ENCODE assay signal across 13 cellular contexts in genomic region chr9:274101-274500, GRCh38. TPM values are rescaled to one million over a fixed set of nuclear protein-coding genes. Genes with fewer than 3 reads are reported as not detected.
DNase-seq lines count a peak whose midpoint lies in the region; ATAC-seq and TF ChIP-seq lines count a peak whose summit lies in the region.
"Had no signal": no experiment of that assay in that cellular context is flagged by ENCODE, and none has a peak within 500 bp of the region (broad histone marks: within the 10 kb centered on the region; RNA-seq: fewer than 3 reads in every experiment).

No MANE protein-coding gene starts in this region.

- TF ChIP-seq POLR2A in upper lobe of left lung (IDR thresholded peaks at IDR 0.05) = no peak

- no peaks in the 10 kb centered on the region for H3K9me2 ChIP-seq in OCI-LY7 (ENCODE audit: insufficient read depth, low read length)

- no peaks in the 10 kb centered on the region for H3K27me3 ChIP-seq in upper lobe of left lung
- H3K27me3 ChIP-seq: ascending aorta, ovary had no signal

- H3K4me2 ChIP-seq in OCI-LY7 (ENCODE audit: low read length) = peak overlapping the region; percentile 85

- no peaks in the 10 kb centered on the region for H3K27me3 Mint-ChIP-seq in activated T-cell treated with anti-CD3 and anti-CD28 coated beads, Interleukin-2, amount 50 U/mL, for 72 hours (ENCODE audit: low read depth)
- H3K27me3 Mint-ChIP-seq in effector memory CD8-positive, alpha-beta T cell = no peaks in the 10 kb centered on the region
- no peaks in the 10 kb centered on the region for H3K27me3 Mint-ChIP-seq in chondrocyte (ENCODE audit: low read depth)
- H3K27me3 Mint-ChIP-seq: type B pancreatic cell had no signal

- H3K4me1 ChIP-seq in OCI-LY7 (ENCODE audit: insufficient read depth, low read length, poor library complexity, severe bottlenecking) (peaks cover 34% of the 10 kb centered on the region), upper lobe of left lung (peaks cover 0 to 10% (median 3%) of the 10 kb centered on the region in 4 donors)
- H3K4me1 ChIP-seq: ascending aorta had no signal

- POLR2A ChIA-PET in OCI-LY7 (lab: Charles Lee) = interaction anchor here (0.9 to 3.5 kb wide), 3 partner anchors 19 to 59 kb away, joined by 3 to 14 read pairs (median 4); partner anchors contain the start of gene DOCK8

- WGBS in upper lobe of left lung, 2 donors = 78 to 82% methylated on average over 5 of the region's 5 CpGs

- H3K27ac Mint-ChIP-seq in activated T-cell treated with anti-CD3 and anti-CD28 coated beads, Interleukin-2, amount 50 U/mL, for 72 hours = peak overlapping the region; percentile 100
- H3K27ac Mint-ChIP-seq in effector memory CD8-positive, alpha-beta T cell = peak overlapping the region in 1 of 2 donors; percentile 96
- H3K27ac Mint-ChIP-seq in chondrocyte (ENCODE audit: unreplicated experiment) = no peak overlapping the region
- H3K27ac Mint-ChIP-seq: type B pancreatic cell had no signal

- H3K4me3 Mint-ChIP-seq in activated T-cell treated with anti-CD3 and anti-CD28 coated beads, Interleukin-2, amount 50 U/mL, for 72 hours = peak overlapping the region; percentile 89 to 98
- peak overlapping the region; percentile 80 to 94 for H3K4me3 Mint-ChIP-seq in effector memory CD8-positive, alpha-beta T cell
- H3K4me3 Mint-ChIP-seq in chondrocyte (ENCODE audit: unreplicated experiment) = no peak overlapping the region
- H3K4me3 Mint-ChIP-seq: type B pancreatic cell had no signal

- H3K27ac ChIP-seq in OCI-LY7 (ENCODE audit: low read depth, low read length, poor library complexity, severe bottlenecking) = peak overlapping the region; percentile 94
- peak overlapping the region; percentile 35 to 87 (median 85) for H3K27ac ChIP-seq in upper lobe of left lung
- H3K27ac ChIP-seq: ascending aorta, ovary had no signal

- H3K4me3 ChIP-seq in OCI-LY7 (ENCODE audit: low read depth, low read length, poor library complexity, severe bottlenecking) (peak overlapping the region; percentile 74), upper lobe of left lung (peak overlapping the region in 2 of 4 donors; percentile 22 to 29)
- H3K4me3 ChIP-seq: ascending aorta, ovary had no signal

- H4K20me1 ChIP-seq in OCI-LY7 (ENCODE audit: insufficient read depth, low read length) = 0 out of 2 replicates have a peak, but pooled peaks cover 3% of the 10 kb centered on the region

- DNase-seq in activated T-cell treated with anti-CD3 and anti-CD28 coated beads, Interleukin-2, amount 50 U/mL, for 72 hours = no peak
- no peak for DNase-seq in activated T-cell treated with anti-CD3 and anti-CD28 coated beads, Interleukin-2, amount 50 U/mL, for 1 hour
- peak; percentile 18 for DNase-seq in OCI-LY7 (ENCODE audit: low spot score)
- DNase-seq in effector memory CD8-positive, alpha-beta T cell = no peak
- no peak for DNase-seq in upper lobe of left lung
- DNase-seq in chondrocyte (ENCODE audit: low spot score) = no peak
- no peak for DNase-seq in posterior vena cava (ENCODE audit: low spot score)
- no peak for DNase-seq in SW 1271 (lab: John Stamatoyannopoulos, UW)
- DNase-seq: mesendoderm, NCI-H2227 treated with DMSO at 0.1 percent for 48 hours, ovary had no signal

- CTCF ChIA-PET in OCI-LY7 (lab: Charles Lee; ENCODE audit: unreplicated experiment) = no interaction called here

- BruUV-seq in OCI-LY7 (replicated peaks; lab: Mats Ljungman, UMichigan) = no TSS peak

- no peak for ATAC-seq in activated T-cell treated with anti-CD3 and anti-CD28 coated beads, Interleukin-2, amount 50 U/mL, for 72 hours (replicated peaks in 1 of 2)
- no peak for ATAC-seq in effector memory CD8-positive, alpha-beta T cell (replicated peaks)
- ATAC-seq in upper lobe of left lung (ENCODE audit: low FRiP score in 2 of 2) = no peak

- peaks cover 56% of the 10 kb centered on the region for H3K79me2 ChIP-seq in OCI-LY7 (ENCODE audit: insufficient read depth, low read depth, low read length)

- TF ChIP-seq EP300 in upper lobe of left lung (IDR thresholded peaks at IDR 0.05) = no peak

- H2AFZ ChIP-seq in OCI-LY7 (ENCODE audit: low read length) = peak overlapping the region; percentile 91; the same call in 1 of the 2 replicates

- TF ChIP-seq CTCF in OCI-LY7 (conservative IDR thresholded peaks at IDR 0.05; ENCODE audit: low read length) (no peak), upper lobe of left lung (IDR thresholded peaks at IDR 0.05) (no peak), chondrocyte (IDR thresholded peaks at IDR 0.05) (no peak)

- H3K36me3 ChIP-seq in OCI-LY7 (ENCODE audit: insufficient read depth, low read length) (peaks cover 47% of the 10 kb centered on the region), upper lobe of left lung (no peaks in the 10 kb centered on the region)
- H3K36me3 ChIP-seq: ascending aorta, ovary had no signal

- intact Hi-C loops in OCI-LY7 (cut with micrococcal nuclease; ENCODE audit: unreplicated experiment) = loop anchor here (5.0 kb wide), 1 partner anchor 293 kb away; no protein-coding TSS in a partner anchor
- intact Hi-C loops in posterior vena cava (cut with DNase I) = no loop called here

- peaks cover 22% of the 10 kb centered on the region for H3K4me1 Mint-ChIP-seq in activated T-cell treated with anti-CD3 and anti-CD28 coated beads, Interleukin-2, amount 50 U/mL, for 72 hours (ENCODE audit: low read depth)
- H3K4me1 Mint-ChIP-seq in effector memory CD8-positive, alpha-beta T cell (ENCODE audit: low read depth in 2 of 2) = peaks cover 28 to 38% of the 10 kb centered on the region in 2 donors
- no peaks in the 10 kb centered on the region for H3K4me1 Mint-ChIP-seq in chondrocyte (ENCODE audit: low read depth)

- H3K36me3 Mint-ChIP-seq in activated T-cell treated with anti-CD3 and anti-CD28 coated beads, Interleukin-2, amount 50 U/mL, for 72 hours (ENCODE audit: insufficient read depth in 2 of 2) = peaks cover 18% of the 10 kb centered on the region in 2 donors
- peaks cover 34% of the 10 kb centered on the region for H3K36me3 Mint-ChIP-seq in effector memory CD8-positive, alpha-beta T cell (ENCODE audit: insufficient read depth)
- no peaks in the 10 kb centered on the region for H3K36me3 Mint-ChIP-seq in chondrocyte (ENCODE audit: low read depth)
- H3K36me3 Mint-ChIP-seq: type B pancreatic cell had no signal

- H3K9me3 ChIP-seq in OCI-LY7 (ENCODE audit: low read length) = no peaks in the 10 kb centered on the region; the same call in 1 of the 2 replicates
- no peaks in the 10 kb centered on the region for H3K9me3 ChIP-seq in upper lobe of left lung
- H3K9me3 ChIP-seq: ascending aorta, ovary had no signal

- H3K9me3 Mint-ChIP-seq in activated T-cell treated with anti-CD3 and anti-CD28 coated beads, Interleukin-2, amount 50 U/mL, for 72 hours = peaks cover 2 to 6% of the 10 kb centered on the region in 2 donors
- no peaks in the 10 kb centered on the region for H3K9me3 Mint-ChIP-seq in effector memory CD8-positive, alpha-beta T cell
- peaks cover 2% of the 10 kb centered on the region for H3K9me3 Mint-ChIP-seq in chondrocyte (ENCODE audit: low read depth)
- H3K9me3 Mint-ChIP-seq: type B pancreatic cell had no signal

RNA-seq across cellular contexts. Expression of gene DOCK8, which starts 59.4 kb away (rescaled TPM):
- total RNA-seq in activated T-cell treated with anti-CD3 and anti-CD28 coated beads, Interleukin-2, amount 50 U/mL, for 72 hours = 100 to 1,000 TPM; 199 to 213 TPM
- total RNA-seq in OCI-LY7 (2014; rRNA removed; shearing (Covaris generic)) = 59.0 and 63.7 TPM in 2 replicates
- 145 TPM in 2 replicates for total RNA-seq in OCI-LY7 (2022)
- total RNA-seq in upper lobe of left lung = 100 to 1,000 TPM in 1 of 6 donors, 10 to 100 TPM in 5; 44.7 to 103 (median 74.6) TPM
- total RNA-seq in chondrocyte = 0.17 TPM in 1 of 3 replicates, not detected in the others
- total RNA-seq in posterior vena cava = 10 to 100 TPM; 17.9 to 20.6 TPM

Comparison
In these comparisons a context has a peak if more than half of its experiments do, and no peak if none do; other contexts are left out.
1. RNA of gene DOCK8, which starts 59.4 kb away (total RNA-seq): 199 to 213 TPM in activated T-cell treated with anti-CD3 and anti-CD28 coated beads, Interleukin-2, amount 50 U/mL, for 72 hours, 59.0 to 145 TPM in OCI-LY7, 44.7 to 103 TPM in upper lobe of left lung and 17.9 to 20.6 TPM in posterior vena cava; 0.17 TPM in chondrocyte; every median in the first group is over 10 times any median in the second.